ENCODE assay signal across 1 cellular context in genomic region chr21:31220567-31220966, GRCh38.
TF ChIP-seq lines count a peak whose summit lies in the region.

No MANE protein-coding gene starts in this region.

TF ChIP-seq in WTC11, 78 proteins besides CTCF, POLR2A, EP300 and RAD21 (continued from another document):
- TF ChIP-seq ATF3 (CRISPR knock-in tag; conservative IDR thresholded peaks at IDR 0.05) (no peak), HMGA2 (CRISPR knock-in tag; IDR thresholded peaks at IDR 0.05) (no peak), AR (CRISPR knock-in tag; IDR thresholded peaks at IDR 0.05) (no peak), RELA (CRISPR knock-in tag; IDR thresholded peaks at IDR 0.05; ENCODE audit: borderline replicate concordance) (no peak), ZNF281 (CRISPR knock-in tag; IDR thresholded peaks at IDR 0.05) (no peak), NFATC4 (CRISPR knock-in tag; IDR thresholded peaks at IDR 0.05) (no peak), GABPB1 (CRISPR knock-in tag; IDR thresholded peaks at IDR 0.05) (no peak), ESRRA (CRISPR knock-in tag; IDR thresholded peaks at IDR 0.05; ENCODE audit: borderline replicate concordance) (no peak)
